In the genomic region with DNA sequence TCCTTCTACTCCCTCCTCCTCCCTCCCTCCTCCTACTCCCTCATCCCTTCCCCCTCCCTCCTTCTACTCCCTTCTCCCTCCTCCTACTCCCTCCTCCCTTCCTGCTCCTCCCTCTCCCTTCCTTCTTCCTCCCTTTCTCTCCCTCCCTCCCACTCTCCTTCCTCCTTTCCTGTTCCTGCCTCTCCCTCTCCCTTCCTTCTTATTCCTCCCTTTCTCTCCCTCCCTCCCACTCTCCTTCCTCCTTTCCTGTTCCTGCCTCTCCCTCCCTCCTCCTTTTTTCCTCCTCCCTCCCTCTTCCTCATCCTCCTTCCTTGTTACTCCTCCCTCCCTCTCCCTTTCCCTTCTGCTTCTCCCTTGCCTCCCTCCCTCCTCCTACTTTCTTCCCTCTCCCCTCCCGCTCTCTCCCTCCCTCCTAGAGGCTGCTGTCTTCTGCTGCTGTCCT, we compare ENCODE assay signal across 1 cellular context.
TF ChIP-seq lines count a peak whose summit lies in the region.

No MANE protein-coding gene starts in this region.

TF ChIP-seq in HEK293, 187 proteins besides CTCF, POLR2A, EP300 and RAD21 (continued from another document):
- TF ChIP-seq AEBP2 (tag by site-specific recombination; IDR thresholded peaks at IDR 0.05; ENCODE audit: borderline replicate concordance), result no peak
- no peak for TF ChIP-seq ZEB2 (tag by site-specific recombination; IDR thresholded peaks at IDR 0.05)
- no peak for TF ChIP-seq ZNF704 (tag by site-specific recombination; IDR thresholded peaks at IDR 0.05)
- TF ChIP-seq, protein P1, sequence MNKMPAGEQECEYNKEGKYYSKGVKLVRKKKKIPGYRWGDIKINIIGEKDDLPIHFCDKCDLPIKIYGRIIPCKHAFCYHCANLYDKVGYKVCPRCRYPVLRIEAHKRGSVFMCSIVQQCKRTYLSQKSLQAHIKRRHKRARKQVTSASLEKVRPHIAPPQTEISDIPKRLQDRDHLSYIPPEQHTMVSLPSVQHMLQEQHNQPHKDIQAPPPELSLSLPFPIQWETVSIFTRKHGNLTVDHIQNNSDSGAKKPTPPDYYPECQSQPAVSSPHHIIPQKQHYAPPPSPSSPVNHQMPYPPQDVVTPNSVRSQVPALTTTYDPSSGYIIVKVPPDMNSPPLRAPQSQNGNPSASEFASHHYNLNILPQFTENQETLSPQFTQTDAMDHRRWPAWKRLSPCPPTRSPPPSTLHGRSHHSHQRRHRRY (tag by site-specific recombination; IDR thresholded peaks at IDR 0.05), result no peak
- TF ChIP-seq ZNF311 (tag by site-specific recombination; IDR thresholded peaks at IDR 0.05; ENCODE audit: borderline replicate concordance), result no peak
- TF ChIP-seq ZNF423 (tag by site-specific recombination; IDR thresholded peaks at IDR 0.05), result no peak
- no peak for TF ChIP-seq BCL11A (tag by site-specific recombination; IDR thresholded peaks at IDR 0.05; ENCODE audit: low read depth)
- TF ChIP-seq ZBTB49 (tag by site-specific recombination; IDR thresholded peaks at IDR 0.05; ENCODE audit: low read depth), result no peak
- no peak for TF ChIP-seq RBAK (tag by site-specific recombination; IDR thresholded peaks at IDR 0.05)
- peak; percentile 28; the same call in 1 of the 2 replicates for TF ChIP-seq SALL2 (tag by site-specific recombination; IDR thresholded peaks at IDR 0.05; ENCODE audit: borderline replicate concordance)
- no peak for TF ChIP-seq ELK4 (IDR thresholded peaks at IDR 0.05; ENCODE audit: borderline replicate concordance, low read depth, low read length)
- TF ChIP-seq, protein P2, sequence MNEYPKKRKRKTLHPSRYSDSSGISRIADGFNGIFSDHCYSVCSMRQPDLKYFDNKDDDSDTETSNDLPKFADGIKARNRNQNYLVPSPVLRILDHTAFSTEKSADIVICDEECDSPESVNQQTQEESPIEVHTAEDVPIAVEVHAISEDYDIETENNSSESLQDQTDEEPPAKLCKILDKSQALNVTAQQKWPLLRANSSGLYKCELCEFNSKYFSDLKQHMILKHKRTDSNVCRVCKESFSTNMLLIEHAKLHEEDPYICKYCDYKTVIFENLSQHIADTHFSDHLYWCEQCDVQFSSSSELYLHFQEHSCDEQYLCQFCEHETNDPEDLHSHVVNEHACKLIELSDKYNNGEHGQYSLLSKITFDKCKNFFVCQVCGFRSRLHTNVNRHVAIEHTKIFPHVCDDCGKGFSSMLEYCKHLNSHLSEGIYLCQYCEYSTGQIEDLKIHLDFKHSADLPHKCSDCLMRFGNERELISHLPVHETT (tag by site-specific recombination; IDR thresholded peaks at IDR 0.05), result no peak
- TF ChIP-seq, protein P3, sequence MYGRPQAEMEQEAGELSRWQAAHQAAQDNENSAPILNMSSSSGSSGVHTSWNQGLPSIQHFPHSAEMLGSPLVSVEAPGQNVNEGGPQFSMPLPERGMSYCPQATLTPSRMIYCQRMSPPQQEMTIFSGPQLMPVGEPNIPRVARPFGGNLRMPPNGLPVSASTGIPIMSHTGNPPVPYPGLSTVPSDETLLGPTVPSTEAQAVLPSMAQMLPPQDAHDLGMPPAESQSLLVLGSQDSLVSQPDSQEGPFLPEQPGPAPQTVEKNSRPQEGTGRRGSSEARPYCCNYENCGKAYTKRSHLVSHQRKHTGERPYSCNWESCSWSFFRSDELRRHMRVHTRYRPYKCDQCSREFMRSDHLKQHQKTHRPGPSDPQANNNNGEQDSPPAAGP (tag by site-specific recombination; IDR thresholded peaks at IDR 0.05), result peak; percentile 94
- TF ChIP-seq, protein P4, sequence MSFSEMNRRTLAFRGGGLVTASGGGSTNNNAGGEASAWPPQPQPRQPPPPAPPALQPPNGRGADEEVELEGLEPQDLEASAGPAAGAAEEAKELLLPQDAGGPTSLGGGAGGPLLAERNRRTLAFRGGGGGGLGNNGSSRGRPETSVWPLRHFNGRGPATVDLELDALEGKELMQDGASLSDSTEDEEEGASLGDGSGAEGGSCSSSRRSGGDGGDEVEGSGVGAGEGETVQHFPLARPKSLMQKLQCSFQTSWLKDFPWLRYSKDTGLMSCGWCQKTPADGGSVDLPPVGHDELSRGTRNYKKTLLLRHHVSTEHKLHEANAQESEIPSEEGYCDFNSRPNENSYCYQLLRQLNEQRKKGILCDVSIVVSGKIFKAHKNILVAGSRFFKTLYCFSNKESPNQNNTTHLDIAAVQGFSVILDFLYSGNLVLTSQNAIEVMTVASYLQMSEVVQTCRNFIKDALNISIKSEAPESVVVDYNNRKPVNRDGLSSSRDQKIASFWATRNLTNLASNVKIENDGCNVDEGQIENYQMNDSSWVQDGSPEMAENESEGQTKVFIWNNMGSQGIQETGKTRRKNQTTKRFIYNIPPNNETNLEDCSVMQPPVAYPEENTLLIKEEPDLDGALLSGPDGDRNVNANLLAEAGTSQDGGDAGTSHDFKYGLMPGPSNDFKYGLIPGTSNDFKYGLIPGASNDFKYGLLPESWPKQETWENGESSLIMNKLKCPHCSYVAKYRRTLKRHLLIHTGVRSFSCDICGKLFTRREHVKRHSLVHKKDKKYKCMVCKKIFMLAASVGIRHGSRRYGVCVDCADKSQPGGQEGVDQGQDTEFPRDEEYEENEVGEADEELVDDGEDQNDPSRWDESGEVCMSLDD (tag by site-specific recombination; IDR thresholded peaks at IDR 0.05), result no peak
- TF ChIP-seq ZNF473 (tag by site-specific recombination; IDR thresholded peaks at IDR 0.05), result no peak
- no peak for TF ChIP-seq ZNF629 (tag by site-specific recombination; IDR thresholded peaks at IDR 0.05)
- TF ChIP-seq, protein P5, sequence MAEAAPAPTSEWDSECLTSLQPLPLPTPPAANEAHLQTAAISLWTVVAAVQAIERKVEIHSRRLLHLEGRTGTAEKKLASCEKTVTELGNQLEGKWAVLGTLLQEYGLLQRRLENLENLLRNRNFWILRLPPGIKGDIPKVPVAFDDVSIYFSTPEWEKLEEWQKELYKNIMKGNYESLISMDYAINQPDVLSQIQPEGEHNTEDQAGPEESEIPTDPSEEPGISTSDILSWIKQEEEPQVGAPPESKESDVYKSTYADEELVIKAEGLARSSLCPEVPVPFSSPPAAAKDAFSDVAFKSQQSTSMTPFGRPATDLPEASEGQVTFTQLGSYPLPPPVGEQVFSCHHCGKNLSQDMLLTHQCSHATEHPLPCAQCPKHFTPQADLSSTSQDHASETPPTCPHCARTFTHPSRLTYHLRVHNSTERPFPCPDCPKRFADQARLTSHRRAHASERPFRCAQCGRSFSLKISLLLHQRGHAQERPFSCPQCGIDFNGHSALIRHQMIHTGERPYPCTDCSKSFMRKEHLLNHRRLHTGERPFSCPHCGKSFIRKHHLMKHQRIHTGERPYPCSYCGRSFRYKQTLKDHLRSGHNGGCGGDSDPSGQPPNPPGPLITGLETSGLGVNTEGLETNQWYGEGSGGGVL (tag by site-specific recombination; IDR thresholded peaks at IDR 0.05), result peak; percentile 49
- peak; percentile 85 for TF ChIP-seq ZNF366 (tag by site-specific recombination; conservative IDR thresholded peaks at IDR 0.05)
- no peak for TF ChIP-seq ZNF692 (tag by site-specific recombination; IDR thresholded peaks at IDR 0.05)
- no peak for TF ChIP-seq ZSCAN16 (tag by site-specific recombination; IDR thresholded peaks at IDR 0.05)
- TF ChIP-seq SP2 (tag by site-specific recombination; IDR thresholded peaks at IDR 0.05), result peak; percentile 40; the same call in 1 of the 2 replicates
- no peak for TF ChIP-seq OVOL3 (tag by site-specific recombination; IDR thresholded peaks at IDR 0.05)
- no peak for TF ChIP-seq ZFP41 (tag by site-specific recombination; IDR thresholded peaks at IDR 0.05; ENCODE audit: borderline replicate concordance)
- no peak for TF ChIP-seq ZNF664 (tag by site-specific recombination; IDR thresholded peaks at IDR 0.05)
- TF ChIP-seq KLF8 (tag by site-specific recombination; IDR thresholded peaks at IDR 0.05), result 0 out of 2 replicates have a peak, but pooled peaks have one; percentile 3
- 0 out of 2 replicates have a peak, but pooled peaks have one; percentile 12 for TF ChIP-seq IKZF3 (tag by site-specific recombination; IDR thresholded peaks at IDR 0.05)
- no peak for TF ChIP-seq KLF10 (tag by site-specific recombination; IDR thresholded peaks at IDR 0.05)
- no peak for TF ChIP-seq HOXA7 (CRISPR knock-in tag; IDR thresholded peaks at IDR 0.05; ENCODE audit: borderline replicate concordance)
- TF ChIP-seq ZNF416 (tag by site-specific recombination; IDR thresholded peaks at IDR 0.05), result no peak
- no peak for TF ChIP-seq GFI1B (tag by site-specific recombination; IDR thresholded peaks at IDR 0.05)
- TF ChIP-seq ZNF837 (tag by site-specific recombination; IDR thresholded peaks at IDR 0.05), result no peak
- TF ChIP-seq ZNF26 (tag by site-specific recombination; IDR thresholded peaks at IDR 0.05), result no peak
- TF ChIP-seq ZNF433 (tag by site-specific recombination; IDR thresholded peaks at IDR 0.05; ENCODE audit: low read depth), result no peak
